In genomic region chr2:55839182-55839819, GRCh38 we compare ENCODE assay signal across 9 cellular contexts.
DNase-seq lines count a peak whose midpoint lies in the region; ATAC-seq, FAIRE-seq and TF ChIP-seq lines count a peak whose summit lies in the region.
"Had no signal": no experiment of that assay in that cellular context is flagged by ENCODE, and none has a peak within 500 bp of the region (broad histone marks: within the 10 kb centered on the region; RNA-seq: fewer than 3 reads in every experiment).

No MANE protein-coding gene starts in this region.

- CTCF ChIA-PET in A549 (lab: Yijun Ruan, JAX), result interaction anchor here (0.5 to 2.2 kb wide), 6 partner anchors 12 to 122 kb away, joined by 3 to 7 read pairs (median 5); no protein-coding TSS in a partner anchor

- peak; percentile 61 to 91 for DNase-seq in A549 (ENCODE audit: low read depth in 1 of 2, low spot score in 1 of 2)
- DNase-seq in NCI-H1436 (lab: John Stamatoyannopoulos, UW), result peak; percentile 67
- DNase-seq in SW480 (ENCODE audit: low spot score), result peak; percentile 52
- DNase-seq in islet precursor cell, result peak; percentile 63
- DNase-seq in D721Med (ENCODE audit: insufficient read length, low spot score), result no peak
- no peak for DNase-seq in OCI-M2 (lab: John Stamatoyannopoulos, UW; ENCODE audit: unreplicated experiment)
- no peak for DNase-seq in osteocyte (ENCODE audit: extremely low spot score, unreplicated experiment)
- DNase-seq: ovary had no signal

- WGBS in A549 (ENCODE audit: missing lambda C conversion rate), result 3% methylated on average over 7 of the region's 7 CpGs

- peak overlapping the region; percentile 72 for H3K4me2 ChIP-seq in A549

- ATAC-seq in A549 (peak; percentile 70 to 79), HG03196 (IDR thresholded peaks at IDR 0.05; ENCODE audit: unreplicated experiment) (no peak)

- peaks cover 63% of the 10 kb centered on the region for H3K4me1 ChIP-seq in A549

- FAIRE-seq in A549 (lab: Jason Lieb, UNC) (peak; percentile 23), D721Med (lab: Jason Lieb, UNC) (no peak)

- 0 out of 3 replicates have a peak overlapping the region, but pooled peaks have one; percentile 6 for H3K4me3 ChIP-seq in A549
- H3K4me3 ChIP-seq: ovary had no signal

- TF ChIP-seq CTCF in A549 (IDR thresholded peaks at IDR 0.05) (no peak), D721Med (IDR thresholded peaks at IDR 0.05; ENCODE audit: insufficient read depth, missing control alignments) (no peak), osteocyte (IDR thresholded peaks at IDR 0.05) (no peak)

- no peaks in the 10 kb centered on the region for H3K9me3 Mint-ChIP-seq in osteocyte (ENCODE audit: unreplicated experiment)

- H3K27ac Mint-ChIP-seq in osteocyte (ENCODE audit: unreplicated experiment), result no peak overlapping the region

- H3K27me3 Mint-ChIP-seq in osteocyte (ENCODE audit: unreplicated experiment), result peaks cover 6% of the 10 kb centered on the region

- peaks cover 7% of the 10 kb centered on the region for H3K4me1 Mint-ChIP-seq in osteocyte (ENCODE audit: unreplicated experiment)

- H3K9me3 ChIP-seq in A549, result 0 out of 3 replicates have a peak, but pooled peaks cover 3% of the 10 kb centered on the region
- H3K9me3 ChIP-seq: ovary had no signal

- no peaks in the 10 kb centered on the region for H3K36me3 Mint-ChIP-seq in osteocyte (ENCODE audit: unreplicated experiment)

- TF ChIP-seq POLR2A in A549 (IDR thresholded peaks at IDR 0.05; ENCODE audit: low read length), result no peak

- peak overlapping the region; percentile 76 to 85 for H3K27ac ChIP-seq in A549
- H3K27ac ChIP-seq: ovary had no signal

- POLR2A ChIA-PET in A549 (lab: Yijun Ruan, JAX), result interaction anchor here (0.9 to 2.2 kb wide), 4 partner anchors 23 to 84 kb away, joined by 3 to 15 read pairs (median 5); partner anchors contain the start of gene EFEMP1

- peak; percentile 43 to 81; a peak in 3 of 5 replicates for TF ChIP-seq EP300 in A549 (IDR thresholded peaks at IDR 0.05)

- no peak overlapping the region for H3K4me3 Mint-ChIP-seq in osteocyte (ENCODE audit: unreplicated experiment)

- TF ChIP-seq RAD21 in A549 (conservative IDR thresholded peaks at IDR 0.05 in 1 of 2, IDR thresholded peaks at IDR 0.05 in 1 of 2), result peak in 1 of 2 experiments; percentile 24; a peak in 4 of 5 replicates

TF ChIP-seq in A549, 52 proteins besides CTCF, POLR2A, EP300 and RAD21:
- no peak for TF ChIP-seq HDAC2 (IDR thresholded peaks at IDR 0.05)
- no peak for TF ChIP-seq KDM1A (IDR thresholded peaks at IDR 0.05; ENCODE audit: low read depth)
- TF ChIP-seq, protein P1, sequence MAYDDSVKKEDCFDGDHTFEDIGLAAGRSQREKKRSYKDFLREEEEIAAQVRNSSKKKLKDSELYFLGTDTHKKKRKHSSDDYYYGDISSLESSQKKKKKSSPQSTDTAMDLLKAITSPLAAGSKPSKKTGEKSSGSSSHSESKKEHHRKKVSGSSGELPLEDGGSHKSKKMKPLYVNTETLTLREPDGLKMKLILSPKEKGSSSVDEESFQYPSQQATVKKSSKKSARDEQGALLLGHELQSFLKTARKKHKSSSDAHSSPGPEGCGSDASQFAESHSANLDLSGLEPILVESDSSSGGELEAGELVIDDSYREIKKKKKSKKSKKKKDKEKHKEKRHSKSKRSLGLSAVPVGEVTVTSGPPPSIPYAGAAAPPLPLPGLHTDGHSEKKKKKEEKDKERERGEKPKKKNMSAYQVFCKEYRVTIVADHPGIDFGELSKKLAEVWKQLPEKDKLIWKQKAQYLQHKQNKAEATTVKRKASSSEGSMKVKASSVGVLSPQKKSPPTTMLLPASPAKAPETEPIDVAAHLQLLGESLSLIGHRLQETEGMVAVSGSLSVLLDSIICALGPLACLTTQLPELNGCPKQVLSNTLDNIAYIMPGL (CRISPR knock-in tag; IDR thresholded peaks at IDR 0.05; ENCODE audit: borderline replicate concordance), result no peak
- TF ChIP-seq, protein P2, sequence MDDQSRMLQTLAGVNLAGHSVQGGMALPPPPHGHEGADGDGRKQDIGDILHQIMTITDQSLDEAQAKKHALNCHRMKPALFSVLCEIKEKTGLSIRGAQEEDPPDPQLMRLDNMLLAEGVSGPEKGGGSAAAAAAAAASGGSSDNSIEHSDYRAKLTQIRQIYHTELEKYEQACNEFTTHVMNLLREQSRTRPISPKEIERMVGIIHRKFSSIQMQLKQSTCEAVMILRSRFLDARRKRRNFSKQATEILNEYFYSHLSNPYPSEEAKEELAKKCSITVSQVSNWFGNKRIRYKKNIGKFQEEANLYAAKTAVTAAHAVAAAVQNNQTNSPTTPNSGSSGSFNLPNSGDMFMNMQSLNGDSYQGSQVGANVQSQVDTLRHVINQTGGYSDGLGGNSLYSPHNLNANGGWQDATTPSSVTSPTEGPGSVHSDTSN (IDR thresholded peaks at IDR 0.05), result peak; percentile 66; the same call in 1 of the 2 replicates
- TF ChIP-seq, protein P3, sequence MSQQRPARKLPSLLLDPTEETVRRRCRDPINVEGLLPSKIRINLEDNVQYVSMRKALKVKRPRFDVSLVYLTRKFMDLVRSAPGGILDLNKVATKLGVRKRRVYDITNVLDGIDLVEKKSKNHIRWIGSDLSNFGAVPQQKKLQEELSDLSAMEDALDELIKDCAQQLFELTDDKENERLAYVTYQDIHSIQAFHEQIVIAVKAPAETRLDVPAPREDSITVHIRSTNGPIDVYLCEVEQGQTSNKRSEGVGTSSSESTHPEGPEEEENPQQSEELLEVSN (IDR thresholded peaks at IDR 0.05; ENCODE audit: borderline replicate concordance, low read depth), result 0 out of 2 replicates have a peak, but pooled peaks have one; percentile 32
- TF ChIP-seq, protein P4, sequence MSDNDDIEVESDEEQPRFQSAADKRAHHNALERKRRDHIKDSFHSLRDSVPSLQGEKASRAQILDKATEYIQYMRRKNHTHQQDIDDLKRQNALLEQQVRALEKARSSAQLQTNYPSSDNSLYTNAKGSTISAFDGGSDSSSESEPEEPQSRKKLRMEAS (IDR thresholded peaks at IDR 0.05), result peak; percentile 85
- peak; percentile 71 to 86; a peak in 4 of 5 replicates for TF ChIP-seq JUN (IDR thresholded peaks at IDR 0.05)
- no peak for TF ChIP-seq FOSL2 (IDR thresholded peaks at IDR 0.05)
- peak; percentile 77 for TF ChIP-seq FOSL2 (CRISPR knock-in tag; IDR thresholded peaks at IDR 0.05)
- TF ChIP-seq, protein P5, sequence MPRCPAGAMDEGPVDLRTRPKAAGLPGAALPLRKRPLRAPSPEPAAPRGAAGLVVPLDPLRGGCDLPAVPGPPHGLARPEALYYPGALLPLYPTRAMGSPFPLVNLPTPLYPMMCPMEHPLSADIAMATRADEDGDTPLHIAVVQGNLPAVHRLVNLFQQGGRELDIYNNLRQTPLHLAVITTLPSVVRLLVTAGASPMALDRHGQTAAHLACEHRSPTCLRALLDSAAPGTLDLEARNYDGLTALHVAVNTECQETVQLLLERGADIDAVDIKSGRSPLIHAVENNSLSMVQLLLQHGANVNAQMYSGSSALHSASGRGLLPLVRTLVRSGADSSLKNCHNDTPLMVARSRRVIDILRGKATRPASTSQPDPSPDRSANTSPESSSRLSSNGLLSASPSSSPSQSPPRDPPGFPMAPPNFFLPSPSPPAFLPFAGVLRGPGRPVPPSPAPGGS (IDR thresholded peaks at IDR 0.05), result peak; percentile 71; the same call in 2 of the 3 replicates
- TF ChIP-seq REST (IDR thresholded peaks at IDR 0.05), result no peak
- peak; percentile 59 for TF ChIP-seq JUNB (IDR thresholded peaks at IDR 0.05)
- TF ChIP-seq CHD2 (IDR thresholded peaks at IDR 0.05; ENCODE audit: low read length, partially characterized antibody), result peak; percentile 28
- peak; percentile 95 for TF ChIP-seq GATA3 (IDR thresholded peaks at IDR 0.05; ENCODE audit: borderline replicate concordance)
- TF ChIP-seq FOXS1 (CRISPR knock-in tag; IDR thresholded peaks at IDR 0.05), result peak; percentile 20; the same call in 1 of the 2 replicates
- TF ChIP-seq MAFK (IDR thresholded peaks at IDR 0.05; ENCODE audit: partially characterized antibody), result peak; percentile 38
- no peak for TF ChIP-seq FOSB (CRISPR knock-in tag; IDR thresholded peaks at IDR 0.05)
- no peak for TF ChIP-seq RCOR1 (IDR thresholded peaks at IDR 0.05; ENCODE audit: low read depth, low read length)
- no peak for TF ChIP-seq TP53 (CRISPR knock-in tag; IDR thresholded peaks at IDR 0.05)
- TF ChIP-seq ZFP36 (IDR thresholded peaks at IDR 0.05; ENCODE audit: borderline replicate concordance, partially characterized antibody), result peak; percentile 36
- no peak for TF ChIP-seq ESRRA (IDR thresholded peaks at IDR 0.05; ENCODE audit: borderline replicate concordance, low read length)
- TF ChIP-seq NR3C1 (IDR thresholded peaks at IDR 0.05), result no peak
- TF ChIP-seq CEBPB (IDR thresholded peaks at IDR 0.05), result peak; percentile 2 to 67; a peak in 3 of 4 replicates

Comparison
In these comparisons a context has a peak if more than half of its experiments do, and no peak if none do; other contexts are left out.
1. DNase-seq: peak in A549 (2 of 2), NCI-H1436 (single experiment), SW480 (single experiment) and islet precursor cell (single experiment); none in D721Med (single experiment), OCI-M2 (single experiment) and osteocyte (single experiment).